ENCODE assay signal across 30 cellular contexts in the genomic region with DNA sequence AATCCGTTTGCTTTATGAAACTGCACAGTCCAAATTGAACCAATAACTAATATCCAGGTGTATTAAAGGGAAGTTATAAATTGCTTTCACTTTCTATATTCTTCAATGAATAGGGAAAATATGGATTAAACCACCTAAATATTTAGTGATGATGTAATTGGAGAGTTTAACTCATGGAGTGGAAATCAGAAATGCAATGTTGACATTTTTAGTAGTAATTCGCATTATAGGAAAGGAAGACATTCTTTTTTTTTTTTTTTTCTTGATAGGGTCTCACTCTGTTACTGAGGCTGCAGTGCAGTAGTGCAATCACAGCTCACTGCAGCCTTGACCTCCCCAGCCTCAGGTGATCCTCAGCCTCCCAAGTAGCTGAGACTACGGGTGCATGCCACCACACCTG.
"Had no signal": no experiment of that assay in that cellular context is flagged by ENCODE, and none has a peak within 500 bp of the region (broad histone marks: within the 10 kb centered on the region; RNA-seq: fewer than 3 reads in every experiment).

No MANE protein-coding gene starts in this region.

- ATAC-seq: naive thymus-derived CD4-positive, alpha-beta T cell; natural killer cell; psoas muscle; right cardiac atrium; sciatic nerve; stimulated activated memory B cell treated with anti-CD40 and anti-IgM and Interleukin-4, amounts not matched to agents 10 μg/mL and 1 μg/mL and 100 μg/mL, for 72 hours; upper lobe of right lung had no signal

- DNase-seq: naive thymus-derived CD4-positive, alpha-beta T cell; natural killer cell; occipital lobe; ovary; posterior cingulate gyrus; psoas muscle; right cardiac atrium; spleen; stimulated activated CD4-positive, alpha-beta T cell treated with anti-CD3 and anti-CD28 coated beads, Interleukin-12 subunit alpha, Interleukin-12 subunit beta, amount 100 ng/mL, for 4 hours; stimulated activated CD4-positive, alpha-beta T cell treated with anti-CD3 and anti-CD28 coated beads, Interleukin-1b, Interleukin-23, amount 100 ng/mL, for 48 hours; stimulated activated CD4-positive, alpha-beta T cell treated with anti-CD3 and anti-CD28 coated beads, Interleukin-4, amount 100 ng/mL, for 1 hour; stimulated activated CD4-positive, alpha-beta T cell treated with anti-CD3 and anti-CD28 coated beads, Interleukin-4, amount 100 ng/mL, for 4 hours; stimulated activated CD8-positive, alpha-beta memory T cell treated with anti-CD3 and anti-CD28 coated beads, Interleukin-4, amount 100 ng/mL, for 48 hours; stimulated activated naive CD4-positive, alpha-beta T cell; stomach; thyroid gland; upper lobe of right lung; uterus had no signal

- H3K4me3 ChIP-seq: neural progenitor cell, ovary, psoas muscle, skin epidermis, smooth muscle cell, spleen, stomach, thoracic aorta, thyroid gland, tibial nerve, upper lobe of right lung, uterus had no signal

- H3K9ac ChIP-seq: neural progenitor cell, parathyroid adenoma had no signal

- H3K36me3 ChIP-seq: neural progenitor cell, ovary, spleen, stomach, thoracic aorta, thyroid gland, tibial nerve, upper lobe of right lung, uterus had no signal

- H3K9me3 Mint-ChIP-seq: natural killer cell; nephron; neural progenitor cell; stimulated activated memory B cell treated with anti-CD40 and anti-IgM and Interleukin-4, amounts not matched to agents 10 μg/mL and 1 μg/mL and 100 μg/mL, for 72 hours; stimulated activated naive CD8-positive, alpha-beta T cell treated with anti-CD3 and anti-CD28 coated beads, Interleukin-15, Interleukin-2, amounts not matched to agents 100 ng/mL and 50 ng/mL, for 24 hours; type B pancreatic cell had no signal

- H3K79me2 ChIP-seq: parathyroid adenoma had no signal

- H3K4me2 ChIP-seq: neural progenitor cell, smooth muscle cell had no signal

- H3K4me1 ChIP-seq: parathyroid adenoma, psoas muscle, stomach, thyroid gland, tibial nerve, upper lobe of right lung, uterus had no signal

- H3K27ac Mint-ChIP-seq: naive thymus-derived CD4-positive, alpha-beta T cell; natural killer cell; nephron; neural progenitor cell; progenitor cell of endocrine pancreas; stimulated activated memory B cell treated with anti-CD40 and anti-IgM and Interleukin-4, amounts not matched to agents 10 μg/mL and 1 μg/mL and 100 μg/mL, for 72 hours; stimulated activated naive CD8-positive, alpha-beta T cell treated with anti-CD3 and anti-CD28 coated beads, Interleukin-15, Interleukin-2, amounts not matched to agents 100 ng/mL and 50 ng/mL, for 24 hours; type B pancreatic cell had no signal

- H3K27ac ChIP-seq: neural progenitor cell, ovary, parathyroid adenoma, psoas muscle, skin epidermis, spleen, stomach, thoracic aorta, thyroid gland, tibial nerve, upper lobe of right lung, uterus had no signal

- H3K9me3 ChIP-seq: ovary, psoas muscle, spleen, stomach, thoracic aorta, thyroid gland, tibial nerve, upper lobe of right lung, uterus had no signal

- H3K27me3 ChIP-seq: neural progenitor cell, ovary, spleen, stomach, thyroid gland, tibial nerve, upper lobe of right lung, uterus had no signal

- H2AFZ ChIP-seq: neural progenitor cell, parathyroid adenoma had no signal

- H3K36me3 Mint-ChIP-seq: naive thymus-derived CD4-positive, alpha-beta T cell; natural killer cell; neural progenitor cell; stimulated activated memory B cell treated with anti-CD40 and anti-IgM and Interleukin-4, amounts not matched to agents 10 μg/mL and 1 μg/mL and 100 μg/mL, for 72 hours had no signal
